Comparison of ENCODE assay signal across 14 cellular contexts in the genomic region with DNA sequence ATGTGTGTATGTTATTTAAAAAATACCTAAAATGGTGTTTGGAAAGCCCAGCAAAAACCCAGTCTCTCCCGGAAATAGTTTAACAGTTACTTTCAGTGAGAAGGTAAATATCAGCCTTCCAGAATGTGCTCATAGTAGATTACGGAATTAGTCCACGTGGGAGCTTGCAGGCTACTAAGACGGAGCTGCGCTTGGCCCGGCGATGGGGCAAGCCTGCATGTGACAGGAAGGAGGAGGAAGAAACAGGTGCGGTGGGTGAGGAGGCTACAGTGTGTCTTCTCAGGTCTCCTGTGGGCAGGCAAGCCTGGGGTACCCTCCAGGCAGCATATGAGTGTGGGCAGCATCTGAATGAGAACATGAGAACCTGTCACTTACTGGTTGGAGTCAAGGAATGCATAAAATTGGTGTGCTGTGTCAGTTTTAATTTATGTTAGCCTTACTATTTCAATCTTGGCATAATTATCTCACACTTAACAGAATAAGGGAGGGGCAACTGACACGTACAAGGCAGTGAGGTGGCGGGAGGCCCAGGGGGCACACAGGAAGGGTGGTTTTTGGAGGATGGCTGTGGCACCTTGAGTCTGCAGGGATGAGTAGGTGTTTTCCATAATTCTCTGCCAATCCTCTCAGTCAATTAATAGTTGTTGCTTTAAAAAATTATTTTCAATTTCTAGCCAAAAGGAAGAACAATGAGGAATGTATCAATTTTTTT. TPM values are rescaled to one million over a fixed set of nuclear protein-coding genes. Genes with fewer than 3 reads are reported as not detected.
DNase-seq lines count a peak whose midpoint lies in the region; ATAC-seq and TF ChIP-seq lines count a peak whose summit lies in the region.
"Had no signal": no experiment of that assay in that cellular context is flagged by ENCODE, and none has a peak within 500 bp of the region (broad histone marks: within the 10 kb centered on the region; RNA-seq: fewer than 3 reads in every experiment).

No MANE protein-coding gene starts in this region.

- no peak overlapping the region for H3K18ac ChIP-seq in IMR-90 (ENCODE audit: low read depth, low read length)

- H4K8ac ChIP-seq in IMR-90 (ENCODE audit: low read depth in 2 of 2, low read length in 2 of 2) = 0 out of 4 replicates have a peak overlapping the region, but pooled peaks of 1 of the 2 experiments have one; percentile 25

- peaks cover 5% of the 10 kb centered on the region for H3K9me3 Mint-ChIP-seq in CD4-positive, alpha-beta T cell
- H3K9me3 Mint-ChIP-seq in central memory CD8-positive, alpha-beta T cell = no peaks in the 10 kb centered on the region
- no peaks in the 10 kb centered on the region for H3K9me3 Mint-ChIP-seq in type B pancreatic cell
- H3K9me3 Mint-ChIP-seq: activated naive CD4-positive, alpha-beta T cell treated with anti-CD3 and anti-CD28 coated beads, Interleukin-2, amount 50 U/mL, for 72 hours had no signal

- no peak overlapping the region for H3K23ac ChIP-seq in IMR-90 (ENCODE audit: low read depth, low read length)

- no peak overlapping the region for H3K4me3 ChIP-seq in IMR-90 (ENCODE audit: insufficient read depth, low read depth, low read length)

- no TSS peak for BruUV-seq in IMR-90 (replicated peaks; lab: Mats Ljungman, UMichigan)

- H3K79me1 ChIP-seq in IMR-90 (ENCODE audit: low read depth in 1 of 2, low read length in 2 of 2) = peaks cover 59 to 85% of the 10 kb centered on the region in 2 experiments

- no peak overlapping the region for H2BK20ac ChIP-seq in IMR-90 (ENCODE audit: low read depth, low read length)

- no peak for TF ChIP-seq POLR2A in IMR-90 (IDR thresholded peaks at IDR 0.05; ENCODE audit: low read depth, low read length)

- 89% methylated on average over 7 of the region's 10 CpGs; no CpG with 5 or more reads in 1 of the 2 experiments for WGBS in IMR-90 (ENCODE audit: extremely low coverage in 2 of 2, insufficient read length in 1 of 2), 2 experiments

- no peak overlapping the region for H4K91ac ChIP-seq in IMR-90 (ENCODE audit: insufficient read depth, low read depth, low read length)

- in situ Hi-C loops in IMR-90 (cut with MboI; ENCODE audit: low sequenced_read_pairs) = no loop called here

- POLR2A ChIA-PET in CD4-positive, alpha-beta T cell (lab: Charles Lee) = no interaction called here
- POLR2A ChIA-PET in IMR-90 (lab: Charles Lee; ENCODE audit: unreplicated experiment) = no interaction called here

- peak overlapping the region; percentile 10; the same call in 1 of the 2 replicates for H2AK5ac ChIP-seq in IMR-90 (ENCODE audit: low read depth, low read length)

- H2BK5ac ChIP-seq in IMR-90 (ENCODE audit: low read depth, low read length, poor library complexity, severe bottlenecking) = peak overlapping the region; percentile 46

- peaks cover 12% of the 10 kb centered on the region for H3K4me1 Mint-ChIP-seq in CD4-positive, alpha-beta T cell (ENCODE audit: low read depth)
- peaks cover 10% of the 10 kb centered on the region for H3K4me1 Mint-ChIP-seq in central memory CD8-positive, alpha-beta T cell
- H3K4me1 Mint-ChIP-seq in type B pancreatic cell (ENCODE audit: unreplicated experiment) = peaks cover 33% of the 10 kb centered on the region

- no peaks in the 10 kb centered on the region for H3K27me3 ChIP-seq in CD4-positive, alpha-beta T cell (ENCODE audit: control insufficient read depth, insufficient read depth, low read length)
- no peaks in the 10 kb centered on the region for H3K27me3 ChIP-seq in IMR-90 (ENCODE audit: control insufficient read depth, insufficient read depth, low read length)

- no peak overlapping the region for H3K4me2 ChIP-seq in IMR-90 (ENCODE audit: low read depth, low read length)

- H3K56ac ChIP-seq in IMR-90 (ENCODE audit: extremely low read depth, insufficient read depth, low read length) = no peak overlapping the region

- H3K27me3 Mint-ChIP-seq in CD4-positive, alpha-beta T cell = no peaks in the 10 kb centered on the region
- H3K27me3 Mint-ChIP-seq in central memory CD8-positive, alpha-beta T cell = peaks cover 33% of the 10 kb centered on the region
- no peaks in the 10 kb centered on the region for H3K27me3 Mint-ChIP-seq in type B pancreatic cell

- TF ChIP-seq RAD21 in IMR-90 (IDR thresholded peaks at IDR 0.05; ENCODE audit: low read length) = no peak

- no peak overlapping the region; the same call in 1 of the 2 replicates for H3K14ac ChIP-seq in IMR-90 (replicated peaks; ENCODE audit: low read depth, low read length)

- no peak overlapping the region for H3K4ac ChIP-seq in IMR-90 (ENCODE audit: low read depth, low read length)

- no peak for TF ChIP-seq CTCF in CD4-positive, alpha-beta T cell (IDR thresholded peaks at IDR 0.05)
- no peak for TF ChIP-seq CTCF in IMR-90 (conservative IDR thresholded peaks at IDR 0.05; ENCODE audit: low read depth, low read length)
- no peak for TF ChIP-seq CTCF in omental fat pad (IDR thresholded peaks at IDR 0.05)
- no peak for TF ChIP-seq CTCF in type B pancreatic cell (conservative IDR thresholded peaks at IDR 0.05)

- H3K4me3 Mint-ChIP-seq in CD4-positive, alpha-beta T cell = no peak overlapping the region
- H3K4me3 Mint-ChIP-seq in central memory CD8-positive, alpha-beta T cell = peak overlapping the region; percentile 1
- no peak overlapping the region for H3K4me3 Mint-ChIP-seq in type B pancreatic cell

- H3K9me3 ChIP-seq in CD4-positive, alpha-beta T cell (ENCODE audit: control insufficient read depth, low read length) = no peaks in the 10 kb centered on the region
- H3K9me3 ChIP-seq in IMR-90 (ENCODE audit: control insufficient read depth, insufficient read depth, low read length) = no peaks in the 10 kb centered on the region

- peak overlapping the region; percentile 1 for H3K27ac Mint-ChIP-seq in CD4-positive, alpha-beta T cell
- H3K27ac Mint-ChIP-seq in central memory CD8-positive, alpha-beta T cell (ENCODE audit: low read depth) = peak overlapping the region; percentile 29
- no peak overlapping the region for H3K27ac Mint-ChIP-seq in type B pancreatic cell

- DNase-seq in CD4-positive, alpha-beta T cell = no peak
- DNase-seq in IMR-90 = peak; percentile 47
- no peak for DNase-seq in central memory CD8-positive, alpha-beta T cell (ENCODE audit: low spot score in 2 of 2)
- no peak for DNase-seq in omental fat pad (ENCODE audit: low spot score)
- DNase-seq in KG1 (lab: John Stamatoyannopoulos, UW) = no peak
- DNase-seq in type B pancreatic cell (ENCODE audit: extremely low spot score, unreplicated experiment) = no peak
- no peak for DNase-seq in NCI-H2196 treated with DMSO at 0.1 percent for 48 hours (lab: John Stamatoyannopoulos, UW; ENCODE audit: unreplicated experiment)
- DNase-seq: activated CD4-positive, alpha-beta T cell treated with anti-CD3 and anti-CD28 coated beads for 4 hours; Karpas-422; NCI-H187 treated with DMSO at 0.1 percent for 48 hours; NK-92 treated with Interleukin-12 subunit alpha and Interleukin-12 subunit beta, amount 100 ng/mL, for 24 hours; right cardiac atrium had no signal

- H3K27ac ChIP-seq in CD4-positive, alpha-beta T cell (ENCODE audit: low read depth, low read length) = no peak overlapping the region
- H3K27ac ChIP-seq in IMR-90 (ENCODE audit: insufficient read depth, low read length) = peak overlapping the region; percentile 62; the same call in 1 of the 2 replicates

- peak; percentile 44 for ATAC-seq in CD4-positive, alpha-beta T cell (ENCODE audit: poor library complexity)
- ATAC-seq in IMR-90 (ENCODE audit: low read depth) = no peak
- no peak for ATAC-seq in central memory CD8-positive, alpha-beta T cell (replicated peaks; ENCODE audit: extremely low read depth, poor library complexity, severe bottlenecking)
- peak; percentile 61 for ATAC-seq in omental fat pad (ENCODE audit: low FRiP score)
- ATAC-seq in GM21825 (IDR thresholded peaks at IDR 0.05; ENCODE audit: unreplicated experiment) = no peak
- ATAC-seq: right cardiac atrium had no signal

- no peaks in the 10 kb centered on the region for H3K36me3 Mint-ChIP-seq in CD4-positive, alpha-beta T cell (ENCODE audit: low read depth)
- H3K36me3 Mint-ChIP-seq in central memory CD8-positive, alpha-beta T cell (ENCODE audit: insufficient read depth) = no peaks in the 10 kb centered on the region
- peaks cover 24% of the 10 kb centered on the region for H3K36me3 Mint-ChIP-seq in type B pancreatic cell

- H2AK9ac ChIP-seq in IMR-90 (replicated peaks; ENCODE audit: low read depth, low read length, poor library complexity) = no peak overlapping the region

- peaks cover 27% of the 10 kb centered on the region for H4K20me1 ChIP-seq in IMR-90 (ENCODE audit: insufficient read depth, low read length)

- peaks cover 56% of the 10 kb centered on the region for H3K36me3 ChIP-seq in IMR-90 (ENCODE audit: control insufficient read depth, insufficient read depth, low read length)

- H3K4me1 ChIP-seq in IMR-90 (ENCODE audit: control insufficient read depth, insufficient read depth, low read length) = peaks cover 18% of the 10 kb centered on the region

- CTCF ChIA-PET in CD4-positive, alpha-beta T cell (lab: Charles Lee) = no interaction called here
- CTCF ChIA-PET in IMR-90 (lab: Yijun Ruan, JAX) = no interaction called here

- intact Hi-C loops in CD4-positive, alpha-beta T cell (cut with DNase I, micrococcal nuclease) = no loop called here
- intact Hi-C loops in IMR-90 (cut with micrococcal nuclease) = no loop called here

- dilution Hi-C loops in IMR-90 (cut with HindIII; ENCODE audit: low sequenced_read_pairs, unreplicated experiment) = no loop called here

- no peak overlapping the region for H3K9ac ChIP-seq in IMR-90 (ENCODE audit: low read depth, low read length)

- no peak overlapping the region for H4K5ac ChIP-seq in IMR-90 (ENCODE audit: low read depth, low read length)

- H3K9me1 ChIP-seq in IMR-90 (ENCODE audit: insufficient read depth, low read length) = peaks cover 30% of the 10 kb centered on the region

- H2BK15ac ChIP-seq in IMR-90 (ENCODE audit: low read depth, low read length) = no peak overlapping the region

- peak overlapping the region; percentile 26; the same call in 1 of the 2 replicates for H2BK120ac ChIP-seq in IMR-90 (ENCODE audit: low read depth, low read length)

- peak overlapping the region; percentile 5 for H2AFZ ChIP-seq in IMR-90 (replicated peaks; ENCODE audit: low read length, poor library complexity)

TF ChIP-seq in IMR-90, 13 proteins besides CTCF, POLR2A, EP300 and RAD21 (continues in another document):
- TF ChIP-seq MXI1 (IDR thresholded peaks at IDR 0.05; ENCODE audit: borderline replicate concordance, low read depth, low read length) = no peak

RNA-seq across cellular contexts. Expression of a gene that starts 35.7 kb away (rescaled TPM):
- under 1 TPM; 0.06 to 0.19 TPM for total RNA-seq in CD4-positive, alpha-beta T cell
- total RNA-seq in IMR-90 (2012; rRNA removed) = 54.7 and 56.1 TPM in 2 replicates
- polyA plus RNA-seq in IMR-90 (2012; rRNA removed) = 78.9 and 95.7 TPM in 2 replicates
- polyA plus RNA-seq in IMR-90 (2012; cell fraction: cytosol; rRNA removed) = 50.5 and 121 TPM in 2 replicates
- polyA plus RNA-seq in IMR-90 (2012; cell fraction: nucleus; rRNA removed; ENCODE audit: low replicate concordance) = 20.7 and 92.9 TPM in 2 replicates
- 100 to 1,000 TPM in 3 of 4 donors, 10 to 100 TPM in 1; 89.7 to 182 (median 157) TPM for total RNA-seq in omental fat pad
- total RNA-seq in type B pancreatic cell (ENCODE audit: low replicate concordance) = 3.6 and 65.7 TPM in 2 replicates

Comparison
In these comparisons a context has a peak if more than half of its experiments do, and no peak if none do; other contexts are left out.
1. ATAC-seq: peak in CD4-positive, alpha-beta T cell (single experiment) and omental fat pad (single experiment); none in IMR-90 (single experiment), central memory CD8-positive, alpha-beta T cell (single experiment) and GM21825 (single experiment).